Comparison of ENCODE assay signal across 1 cellular context in the genomic region with DNA sequence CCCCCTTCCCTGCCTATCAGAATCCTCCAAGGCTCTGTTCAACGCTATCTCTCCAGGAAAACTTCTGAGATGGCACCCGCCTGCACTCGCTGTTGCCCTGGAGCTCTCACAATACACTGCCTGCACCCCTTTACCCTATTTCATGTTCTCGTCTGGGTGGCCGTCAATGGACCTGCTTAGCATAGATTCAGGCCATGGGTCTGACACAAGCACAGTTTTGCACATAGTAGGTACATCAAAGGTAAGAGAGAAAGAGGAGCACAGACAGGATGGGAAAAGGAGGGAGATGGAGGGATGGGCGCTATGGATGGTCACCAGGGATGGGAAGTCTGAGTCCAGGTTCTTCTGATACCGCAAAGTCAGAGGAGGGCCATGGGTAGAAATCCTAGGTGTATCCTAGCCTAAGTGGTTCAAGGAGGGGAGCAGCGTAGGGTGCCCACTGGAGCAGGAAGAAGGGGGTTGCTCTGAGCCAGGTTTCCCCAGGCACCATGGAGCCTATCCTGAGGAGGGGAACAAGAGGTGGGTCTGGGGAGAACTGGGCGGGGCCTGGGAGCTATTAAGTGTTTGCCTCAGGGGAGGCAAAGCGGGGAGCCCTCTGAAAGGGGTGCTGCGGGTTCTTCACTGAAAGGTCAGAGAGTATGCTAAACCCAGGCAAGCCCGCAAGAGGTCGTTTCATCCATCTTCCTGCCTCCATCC.
TF ChIP-seq lines count a peak whose summit lies in the region.

No MANE protein-coding gene starts in this region.

TF ChIP-seq in H1, 55 proteins besides CTCF, POLR2A, EP300 and RAD21:
- TF ChIP-seq GABPA (IDR thresholded peaks at IDR 0.05; ENCODE audit: borderline replicate concordance, insufficient read depth, low read length) = no peak
